Comparison of ENCODE assay signal across 19 cellular contexts in the genomic region with DNA sequence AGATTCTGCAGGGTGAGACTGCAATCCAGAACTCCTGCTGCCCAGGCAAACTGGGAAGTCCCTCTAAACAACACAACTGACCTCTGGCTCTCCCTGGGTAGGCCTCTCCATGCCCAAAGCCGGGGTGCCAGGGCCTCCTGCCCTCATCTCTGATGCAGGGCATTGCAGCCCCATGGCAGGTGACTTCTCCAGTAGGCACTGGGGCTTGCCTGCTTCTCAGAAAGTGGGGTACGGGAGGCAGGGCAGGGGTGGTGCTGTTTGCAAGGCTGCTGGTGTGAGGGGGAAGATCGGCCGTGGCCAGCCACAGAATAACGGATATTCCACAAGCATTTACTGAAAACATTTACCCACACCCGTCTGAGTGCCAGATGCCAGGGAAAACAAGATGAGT. TPM values are rescaled to one million over a fixed set of nuclear protein-coding genes. Genes with fewer than 3 reads are reported as not detected.
A peak's percentile ranks its signal among the peaks of the same experiment; 100 is the strongest.
DNase-seq lines count a peak whose midpoint lies in the region; TF ChIP-seq lines count a peak whose summit lies in the region.
"Had no signal": no experiment of that assay in that cellular context is flagged by ENCODE, and none has a peak within 500 bp of the region (broad histone marks: within the 10 kb centered on the region; RNA-seq: fewer than 3 reads in every experiment).

No MANE protein-coding gene starts in this region.

- H3K9me3 Mint-ChIP-seq in neural progenitor cell, result no peaks in the 10 kb centered on the region
- H3K9me3 Mint-ChIP-seq in activated CD4-positive, alpha-beta T cell treated with anti-CD3 and anti-CD28 coated beads, Interleukin-2, amount 10 ng/mL, durations not matched to agents 24 days and 14 days, result no peaks in the 10 kb centered on the region
- H3K9me3 Mint-ChIP-seq: activated CD4-positive, alpha-beta T cell treated with anti-CD3 and anti-CD28 coated beads, Interleukin-2, amount 10 ng/mL, durations not matched to agents 7 days and 5 days; activated naive CD8-positive, alpha-beta T cell treated with anti-CD3 and anti-CD28 coated beads for 36 hours; activated T-cell treated with anti-CD3 and anti-CD28 coated beads, Interleukin-2, amount 50 U/mL, for 24 hours; CD8-positive, alpha-beta T cell; neural crest cell had no signal

- H3K79me2 ChIP-seq in neural progenitor cell (ENCODE audit: low read depth), result peaks cover 1% of the 10 kb centered on the region

- 48 to 66% methylated on average over 2 to 3 of the region's 6 CpGs for WGBS in esophagus squamous epithelium, 2 donors

- TF ChIP-seq CTCF in cardiac muscle cell (IDR thresholded peaks at IDR 0.05; ENCODE audit: low read depth, low read length), result no peak
- TF ChIP-seq CTCF in esophagus squamous epithelium (IDR thresholded peaks at IDR 0.05), result no peak
- no peak for TF ChIP-seq CTCF in neural progenitor cell (IDR thresholded peaks at IDR 0.05)
- TF ChIP-seq CTCF in vagina (IDR thresholded peaks at IDR 0.05), result no peak

- peaks cover 27% of the 10 kb centered on the region for H3K4me1 Mint-ChIP-seq in neural progenitor cell
- peaks cover 11% of the 10 kb centered on the region for H3K4me1 Mint-ChIP-seq in activated CD4-positive, alpha-beta T cell treated with anti-CD3 and anti-CD28 coated beads, Interleukin-2, amount 10 ng/mL, durations not matched to agents 24 days and 14 days

- peaks cover 19% of the 10 kb centered on the region for H3F3A ChIP-seq in neural progenitor cell (ENCODE audit: low read depth)

- intact Hi-C loops in cardiac septum (cut with DNase I), result loop anchor here (2.0 kb wide), 1 partner anchor 15 kb away; no protein-coding TSS in a partner anchor
- intact Hi-C loops in esophagus squamous epithelium (cut with DNase I), result no loop called here
- intact Hi-C loops in vagina (cut with DNase I), result no loop called here
- intact Hi-C loops in activated CD4-positive, alpha-beta T cell treated with anti-CD3 and anti-CD28 coated beads, Interleukin-2, amount 10 ng/mL, durations not matched to agents 24 days and 14 days (cut with micrococcal nuclease), result no loop called here

- H3K36me3 Mint-ChIP-seq in neural progenitor cell, result no peaks in the 10 kb centered on the region
- no peaks in the 10 kb centered on the region for H3K36me3 Mint-ChIP-seq in activated CD4-positive, alpha-beta T cell treated with anti-CD3 and anti-CD28 coated beads, Interleukin-2, amount 10 ng/mL, durations not matched to agents 24 days and 14 days (ENCODE audit: low read depth)
- H3K36me3 Mint-ChIP-seq: activated naive CD8-positive, alpha-beta T cell treated with anti-CD3 and anti-CD28 coated beads for 36 hours; CD8-positive, alpha-beta T cell had no signal

- peak overlapping the region; percentile 28 for H3K4me2 ChIP-seq in neural progenitor cell

- no peaks in the 10 kb centered on the region for H3K36me3 ChIP-seq in cardiac muscle cell
- H3K36me3 ChIP-seq in esophagus squamous epithelium, result no peaks in the 10 kb centered on the region
- no peaks in the 10 kb centered on the region for H3K36me3 ChIP-seq in neural progenitor cell
- no peaks in the 10 kb centered on the region for H3K36me3 ChIP-seq in vagina

- H3K9me3 ChIP-seq in cardiac muscle cell (ENCODE audit: low read depth) (no peaks in the 10 kb centered on the region), esophagus squamous epithelium (peaks cover 0 to under 1% (median 0%) of the 10 kb centered on the region in 3 donors), neural progenitor cell (ENCODE audit: low read depth) (no peaks in the 10 kb centered on the region), vagina (no peaks in the 10 kb centered on the region)

- TF ChIP-seq POLR2A in esophagus squamous epithelium (IDR thresholded peaks at IDR 0.05), result no peak
- TF ChIP-seq POLR2A in vagina (IDR thresholded peaks at IDR 0.05), result no peak

- peak overlapping the region; percentile 7 for H3K4me3 Mint-ChIP-seq in neural progenitor cell
- H3K4me3 Mint-ChIP-seq in activated CD4-positive, alpha-beta T cell treated with anti-CD3 and anti-CD28 coated beads, Interleukin-2, amount 10 ng/mL, durations not matched to agents 24 days and 14 days, result no peak overlapping the region
- H3K4me3 Mint-ChIP-seq: activated CD4-positive, alpha-beta T cell treated with anti-CD3 and anti-CD28 coated beads, Interleukin-2, amount 10 ng/mL, durations not matched to agents 7 days and 5 days; activated naive CD8-positive, alpha-beta T cell treated with anti-CD3 and anti-CD28 coated beads for 36 hours; activated T-cell treated with anti-CD3 and anti-CD28 coated beads, Interleukin-2, amount 50 U/mL, for 24 hours; CD8-positive, alpha-beta T cell had no signal

- H3K4me3 ChIP-seq in cardiac muscle cell (no peak overlapping the region), esophagus squamous epithelium (no peak overlapping the region), neural progenitor cell (no peak overlapping the region), vagina (no peak overlapping the region)
- H3K4me3 ChIP-seq: SK-N-MC, skin epidermis had no signal

- H3K27ac ChIP-seq in cardiac muscle cell (peak overlapping the region; percentile 88), esophagus squamous epithelium (peak overlapping the region; percentile 76 to 85 (median 77)), neural progenitor cell (no peak overlapping the region), vagina (peak overlapping the region; percentile 45)
- H3K27ac ChIP-seq: SK-N-MC had no signal

- DNase-seq in cardiac muscle cell (ENCODE audit: low read depth in 1 of 2, low spot score in 1 of 2), result no peak
- no peak for DNase-seq in cardiac septum (ENCODE audit: low spot score)
- DNase-seq in esophagus squamous epithelium (lab: John Stamatoyannopoulos, UW), result no peak
- DNase-seq in neural progenitor cell (ENCODE audit: low spot score), result no peak
- DNase-seq in vagina (ENCODE audit: extremely low spot score in 2 of 2), result no peak
- no peak for DNase-seq in NCI-H146 (lab: John Stamatoyannopoulos, UW)
- no peak for DNase-seq in activated CD4-positive, alpha-beta T cell treated with anti-CD3 and anti-CD28 coated beads, Interleukin-2, amount 10 ng/mL, durations not matched to agents 24 days and 14 days
- DNase-seq in NCI-H1092 (lab: John Stamatoyannopoulos, UW), result no peak
- DNase-seq: 8988T; activated CD4-positive, alpha-beta T cell treated with anti-CD3 and anti-CD28 coated beads, Interleukin-2, amount 10 ng/mL, durations not matched to agents 7 days and 5 days; activated naive CD8-positive, alpha-beta T cell treated with anti-CD3 and anti-CD28 coated beads for 36 hours; activated T-cell treated with anti-CD3 and anti-CD28 coated beads, Interleukin-2, amount 50 U/mL, for 24 hours; CD8-positive, alpha-beta T cell; erythroblast; KBM-7; stimulated activated naive CD4-positive, alpha-beta T cell had no signal

- no peaks in the 10 kb centered on the region for H4K20me1 ChIP-seq in neural progenitor cell (ENCODE audit: low read depth)

- H2AFZ ChIP-seq in neural progenitor cell (replicated peaks), result no peak overlapping the region

- H3K27me3 Mint-ChIP-seq in neural progenitor cell (ENCODE audit: insufficient read depth, low read depth), result peaks cover 35% of the 10 kb centered on the region
- H3K27me3 Mint-ChIP-seq in activated CD4-positive, alpha-beta T cell treated with anti-CD3 and anti-CD28 coated beads, Interleukin-2, amount 10 ng/mL, durations not matched to agents 24 days and 14 days, result peaks cover 47% of the 10 kb centered on the region

- no peak overlapping the region for H3K9ac ChIP-seq in neural progenitor cell

- no peaks in the 10 kb centered on the region for H3K27me3 ChIP-seq in cardiac muscle cell
- peaks cover 0 to 37% (median 0%) of the 10 kb centered on the region in 4 donors for H3K27me3 ChIP-seq in esophagus squamous epithelium
- H3K27me3 ChIP-seq in neural progenitor cell, result peaks cover 18% of the 10 kb centered on the region
- no peaks in the 10 kb centered on the region for H3K27me3 ChIP-seq in vagina

- H3K27ac Mint-ChIP-seq in neural progenitor cell, result no peak overlapping the region
- no peak overlapping the region for H3K27ac Mint-ChIP-seq in activated CD4-positive, alpha-beta T cell treated with anti-CD3 and anti-CD28 coated beads, Interleukin-2, amount 10 ng/mL, durations not matched to agents 24 days and 14 days
- H3K27ac Mint-ChIP-seq: activated CD4-positive, alpha-beta T cell treated with anti-CD3 and anti-CD28 coated beads, Interleukin-2, amount 10 ng/mL, durations not matched to agents 7 days and 5 days; activated naive CD8-positive, alpha-beta T cell treated with anti-CD3 and anti-CD28 coated beads for 36 hours; activated T-cell treated with anti-CD3 and anti-CD28 coated beads, Interleukin-2, amount 50 U/mL, for 24 hours; CD8-positive, alpha-beta T cell had no signal

- H3K4me1 ChIP-seq in cardiac muscle cell (ENCODE audit: low read depth) (peaks cover 24% of the 10 kb centered on the region), esophagus squamous epithelium (peaks cover 27 to 66% (median 36%) of the 10 kb centered on the region in 3 donors), neural progenitor cell (peaks cover 29% of the 10 kb centered on the region), vagina (peaks cover 35% of the 10 kb centered on the region)

RNA-seq across cellular contexts. Expression of a gene that starts 4.1 kb away (rescaled TPM):
- total RNA-seq in cardiac muscle cell (114 and 125 TPM in 2 replicates), cardiac septum (31.7 TPM), esophagus squamous epithelium (10 to 100 TPM in 2 of 4 donors, 1 to 10 TPM in 2; 6.3 to 21.6 (median 11.7) TPM), neural progenitor cell (ENCODE audit: low replicate concordance) (13.5 and 42.0 TPM in 2 replicates), vagina (27.5 TPM)
- 106 and 117 TPM in 2 replicates for polyA plus RNA-seq in cardiac muscle cell
- total RNA-seq in activated CD4-positive, alpha-beta T cell treated with anti-CD3 and anti-CD28 coated beads, Interleukin-2, amount 10 ng/mL, durations not matched to agents 24 days and 14 days, result 0.42 and 0.54 TPM in 2 replicates
- total RNA-seq: activated CD4-positive, alpha-beta T cell treated with anti-CD3 and anti-CD28 coated beads, Interleukin-2, amount 10 ng/mL, durations not matched to agents 7 days and 5 days had no signal

RNA-seq across cellular contexts. Expression of a gene that starts 38.7 kb away (rescaled TPM):
- total RNA-seq in cardiac muscle cell, result 2.7 and 4.2 TPM in 2 replicates
- polyA plus RNA-seq in cardiac muscle cell, result 2.6 and 2.8 TPM in 2 replicates
- 2.6 TPM for total RNA-seq in cardiac septum
- 10 to 100 TPM in 1 of 4 donors, 1 to 10 TPM in 2, under 1 TPM in 1; 0.88 to 19.6 (median 2.8) TPM for total RNA-seq in esophagus squamous epithelium
- 0.28 TPM in 1 of 2 replicates, not detected in the other for total RNA-seq in neural progenitor cell (ENCODE audit: low replicate concordance)
- total RNA-seq in vagina, result 4.2 TPM
- 14.9 and 15.3 TPM in 2 replicates for total RNA-seq in activated CD4-positive, alpha-beta T cell treated with anti-CD3 and anti-CD28 coated beads, Interleukin-2, amount 10 ng/mL, durations not matched to agents 24 days and 14 days
- total RNA-seq: neural crest cell had no signal
